In the genomic region with DNA sequence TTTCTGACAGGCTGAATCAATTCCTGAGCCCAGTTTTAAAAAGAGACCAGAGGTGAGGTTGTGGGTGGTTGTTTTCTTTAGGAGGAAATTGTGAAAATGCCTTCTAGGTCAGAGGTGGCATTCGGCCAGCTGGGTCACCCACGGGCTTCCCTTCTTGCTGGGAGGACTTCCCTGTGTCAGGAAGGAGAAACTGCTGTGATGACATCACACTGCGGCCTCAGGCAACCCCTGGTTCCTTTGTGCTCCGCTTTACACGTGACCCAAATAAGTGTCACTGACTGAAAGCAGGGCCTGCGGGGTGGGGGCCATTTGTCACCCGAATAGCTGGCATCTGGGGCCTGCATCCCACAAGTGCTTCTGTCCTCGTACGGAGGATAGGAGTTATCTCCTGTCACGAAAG, we compare ENCODE assay signal across 8 cellular contexts. TPM values are rescaled to one million over a fixed set of nuclear protein-coding genes. Genes with fewer than 3 reads are reported as not detected.
DNase-seq lines count a peak whose midpoint lies in the region; ATAC-seq and TF ChIP-seq lines count a peak whose summit lies in the region.

No MANE protein-coding gene starts in this region.

- H3K4me3 Mint-ChIP-seq in HFFc6, result no peak overlapping the region

- H3K36me3 Mint-ChIP-seq in HFFc6 (ENCODE audit: low read depth), result no peaks in the 10 kb centered on the region

- H3K4me1 ChIP-seq in right atrium auricular region, result peaks cover 0 to 33% of the 10 kb centered on the region in 2 donors

- no peak for TF ChIP-seq CTCF in HFFc6 (IDR thresholded peaks at IDR 0.05)
- no peak for TF ChIP-seq CTCF in right atrium auricular region (IDR thresholded peaks at IDR 0.05)

- no peak overlapping the region for H3K27ac Mint-ChIP-seq in HFFc6

- peaks cover 16% of the 10 kb centered on the region for H3K27me3 Mint-ChIP-seq in HFFc6 (ENCODE audit: insufficient read depth)

- ATAC-seq in GM18858 (IDR thresholded peaks at IDR 0.05; ENCODE audit: unreplicated experiment), result no peak

- H3K4me1 Mint-ChIP-seq in HFFc6 (ENCODE audit: low read depth), result peaks cover 8% of the 10 kb centered on the region

- H3K9me3 ChIP-seq in right atrium auricular region, result no peaks in the 10 kb centered on the region

- no peaks in the 10 kb centered on the region for H3K36me3 ChIP-seq in right atrium auricular region

- peak overlapping the region; percentile 84 to 86 for H3K27ac ChIP-seq in right atrium auricular region

- no peaks in the 10 kb centered on the region for H3K27me3 ChIP-seq in right atrium auricular region

- DNase-seq in HFFc6, result peak; percentile 43
- DNase-seq in amygdala (lab: John Stamatoyannopoulos, UW), result peak in 42 of 56 donors; percentile 3 to 84 (median 31)
- peak; percentile 96 for DNase-seq in right atrium auricular region (ENCODE audit: low spot score)
- DNase-seq in smooth muscle cell of the brain vasculature (ENCODE audit: low read depth, low spot score), result peak; percentile 26
- DNase-seq in HK-2 (ENCODE audit: unreplicated experiment), result no peak
- DNase-seq in NAMALWA (ENCODE audit: low spot score), result no peak
- no peak for DNase-seq in T-helper 2 cell

- H3K4me3 ChIP-seq in right atrium auricular region, result no peak overlapping the region

- no peaks in the 10 kb centered on the region for H3K9me3 Mint-ChIP-seq in HFFc6

RNA-seq across cellular contexts. Expression of a gene that starts 39.7 kb away (rescaled TPM):
- total RNA-seq in HFFc6 (2021; fragmentation: NEBNext Ultra II Directional; extraction: Animal tissue kit (Norgen Biotek cat#: 25700)), result not detected
- not detected for total RNA-seq in right atrium auricular region

RNA-seq across cellular contexts. Expression of a gene that starts 43.3 kb away (rescaled TPM):
- total RNA-seq in HFFc6 (2021; fragmentation: NEBNext Ultra II Directional; extraction: Animal tissue kit (Norgen Biotek cat#: 25700)), result not detected
- 1 to 10 TPM; 2.7 to 5.5 TPM for total RNA-seq in right atrium auricular region

Comparison
In these comparisons a context has a peak if more than half of its experiments do, and no peak if none do; other contexts are left out.
1. DNase-seq: peak in HFFc6 (single experiment), amygdala (42 of 56), right atrium auricular region (single experiment) and smooth muscle cell of the brain vasculature (single experiment); none in HK-2 (single experiment), NAMALWA (single experiment) and T-helper 2 cell (0 of 5).